8 cellular contexts compared by ENCODE assay signal in the genomic region with DNA sequence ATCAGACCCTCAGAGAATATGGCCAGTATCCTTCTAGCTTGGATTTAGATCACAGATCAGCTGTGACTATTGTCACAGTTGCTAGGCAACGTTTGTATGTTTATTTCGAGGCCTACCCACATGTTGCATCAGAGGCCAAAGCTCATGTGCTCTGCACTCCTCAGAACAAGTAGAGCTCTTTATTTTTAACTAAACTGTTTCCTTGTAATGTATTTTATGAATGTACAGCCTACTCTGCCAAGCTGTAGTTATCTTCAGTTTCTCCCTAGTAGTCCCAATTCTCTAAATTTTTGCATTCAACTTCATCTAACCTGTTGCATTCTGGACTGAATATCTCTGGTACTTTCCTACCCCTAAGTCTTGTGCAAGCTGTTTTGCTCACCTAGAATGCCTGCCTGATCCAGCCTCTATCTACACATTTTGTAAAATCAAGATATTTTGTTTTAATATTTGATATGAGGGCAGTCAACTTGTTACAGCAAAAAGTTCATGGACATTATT. TPM values are rescaled to one million over a fixed set of nuclear protein-coding genes. Genes with fewer than 3 reads are reported as not detected.
DNase-seq lines count a peak whose midpoint lies in the region; ATAC-seq, FAIRE-seq and TF ChIP-seq lines count a peak whose summit lies in the region.

No MANE protein-coding gene starts in this region.

- TF ChIP-seq POLR2A in GM12878 (IDR thresholded peaks at IDR 0.05; ENCODE audit: low read depth, low read length) = no peak

- peak; percentile 70 for ATAC-seq in GM18517 (IDR thresholded peaks at IDR 0.05; ENCODE audit: unreplicated experiment)
- peak; percentile 85 for ATAC-seq in GM12878
- no peak for ATAC-seq in GM19023 (IDR thresholded peaks at IDR 0.05; ENCODE audit: unreplicated experiment)

- SMC1A ChIA-PET in GM12878 (lab: Charles Lee; ENCODE audit: uncharacterized antibody, unreplicated experiment) = interaction anchor here (0.8 to 1.9 kb wide), 10 partner anchors 9 to 101 kb away, joined by 3 to 8 read pairs (median 4); no protein-coding TSS in a partner anchor

- H4K20me1 ChIP-seq in GM12878 (ENCODE audit: control insufficient read depth, insufficient read depth) = no peaks in the 10 kb centered on the region

- H3K9me3 ChIP-seq in GM12878 (replicated peaks; ENCODE audit: control insufficient read depth, insufficient read depth, low read length) = no peaks in the 10 kb centered on the region
- H3K9me3 ChIP-seq in kidney (ENCODE audit: control insufficient read depth in 1 of 2, low read length in 2 of 2) = no peaks in the 10 kb centered on the region
- H3K9me3 ChIP-seq in stomach smooth muscle (ENCODE audit: control insufficient read depth in 2 of 2, low read length in 2 of 2) = no peaks in the 10 kb centered on the region

- no TSS peak for BruUV-seq in GM12878 (replicated peaks; lab: Mats Ljungman, UMichigan)

- TF ChIP-seq CTCF in GM12878 (IDR thresholded peaks at IDR 0.05 in 2 of 3, conservative IDR thresholded peaks at IDR 0.05 in 1 of 3; ENCODE audit: control insufficient read depth in 2 of 3, extremely low read depth in 1 of 3, insufficient read depth in 1 of 3, low read depth in 3 of 3, low read length in 3 of 3) = no peak
- TF ChIP-seq CTCF in kidney (IDR thresholded peaks at IDR 0.05; ENCODE audit: borderline replicate concordance, extremely low read depth, insufficient read depth) = no peak

- no peak overlapping the region for H2AFZ ChIP-seq in GM12878 (ENCODE audit: control insufficient read depth, low read depth, low read length)

- no peak overlapping the region for H3K9ac ChIP-seq in GM12878 (ENCODE audit: control insufficient read depth, insufficient read depth, low read length)
- H3K9ac ChIP-seq in kidney (ENCODE audit: low read length in 2 of 2) = no peak overlapping the region
- H3K9ac ChIP-seq in stomach smooth muscle (ENCODE audit: low read length in 2 of 2) = no peak overlapping the region

- H3K4me3 ChIP-seq in GM12878 (no peak overlapping the region), kidney (ENCODE audit: low read length in 2 of 2) (no peak overlapping the region), stomach smooth muscle (ENCODE audit: low read length in 2 of 2) (no peak overlapping the region)

- no peak overlapping the region for H3K27ac ChIP-seq in GM12878 (ENCODE audit: control insufficient read depth, insufficient read depth)
- peak overlapping the region; percentile 43 to 74 for H3K27ac ChIP-seq in kidney (ENCODE audit: low read depth in 2 of 2, low read length in 2 of 2)
- H3K27ac ChIP-seq in stomach smooth muscle (ENCODE audit: low read length) = peak overlapping the region; percentile 26

- POLR2A ChIA-PET in GM12878 (lab: Charles Lee) = no interaction called here

- intact Hi-C loops in GM12878 (cut with micrococcal nuclease; ENCODE audit: unreplicated experiment) (loop anchor here (10.0 kb wide), 1 partner anchor 370 kb away; no protein-coding TSS in a partner anchor), kidney (cut with DNase I) (no loop called here)

- DNase-seq in AML-193 (lab: John Stamatoyannopoulos, UW) = peak; percentile 30 to 44
- peak; percentile 89 for DNase-seq in NCI-H2029 (lab: John Stamatoyannopoulos, UW)
- DNase-seq in GM12878 (ENCODE audit: low read depth, low spot score) = no peak
- no peak for DNase-seq in kidney
- DNase-seq in GM19240 (ENCODE audit: insufficient read length, low spot score) = no peak

- H3K27me3 ChIP-seq in GM12878 (replicated peaks in 1 of 2; ENCODE audit: control insufficient read depth in 2 of 2, insufficient read depth in 2 of 2, low read length in 1 of 2) (no peaks in the 10 kb centered on the region), stomach smooth muscle (ENCODE audit: control insufficient read depth in 1 of 2, insufficient read depth in 2 of 2, low read length in 2 of 2) (no peaks in the 10 kb centered on the region)

- TF ChIP-seq RAD21 in GM12878 (IDR thresholded peaks at IDR 0.05; ENCODE audit: insufficient read depth, low read depth, low read length) = no peak

- in situ Hi-C loops in GM12878 (cut with MboI) = no loop called here

- H3K79me2 ChIP-seq in GM12878 (ENCODE audit: control insufficient read depth, insufficient read depth, low read length) = no peaks in the 10 kb centered on the region

- FAIRE-seq in GM12878 (lab: Jason Lieb, UNC) (no peak), kidney (lab: Jason Lieb, UNC) (peak; percentile 57)

- TF ChIP-seq EP300 in GM12878 (IDR thresholded peaks at IDR 0.05; ENCODE audit: borderline replicate concordance in 1 of 2, control insufficient read depth in 1 of 2, low read depth in 2 of 2, low read length in 2 of 2) = 0 out of 4 replicates have a peak, but pooled peaks of 1 of the 2 experiments have one; percentile 32

- RAD21 ChIA-PET in GM12878 (lab: Charles Lee; ENCODE audit: unreplicated experiment) = interaction anchor here (0.9 to 1.2 kb wide), 2 partner anchors 9 to 12 kb away, joined by 3 to 4 read pairs; no protein-coding TSS in a partner anchor

- no peak overlapping the region for H3K4me2 ChIP-seq in GM12878 (ENCODE audit: control insufficient read depth, insufficient read depth)

- H3K36me3 ChIP-seq in GM12878 (ENCODE audit: control insufficient read depth in 2 of 2, insufficient read depth in 2 of 2, low read length in 1 of 2) = no peaks in the 10 kb centered on the region
- no peaks in the 10 kb centered on the region for H3K36me3 ChIP-seq in kidney (ENCODE audit: control insufficient read depth in 1 of 2, insufficient read depth in 2 of 2, low read length in 2 of 2)
- no peaks in the 10 kb centered on the region for H3K36me3 ChIP-seq in stomach smooth muscle (ENCODE audit: control insufficient read depth in 2 of 2, insufficient read depth in 2 of 2, low read length in 2 of 2)

- WGBS in GM12878 (ENCODE audit: insufficient coverage, insufficient replicate concordance, low lambda C conversion rate, missing lambda C conversion rate) = 41% methylated on average over 2 of the region's 2 CpGs

- H3K4me1 ChIP-seq in GM12878 (ENCODE audit: control insufficient read depth, insufficient read depth, low read length) = no peaks in the 10 kb centered on the region
- H3K4me1 ChIP-seq in kidney (ENCODE audit: control insufficient read depth in 1 of 2, insufficient read depth in 1 of 2, low read depth in 1 of 2, low read length in 2 of 2) = peaks cover 19 to 20% of the 10 kb centered on the region in 2 donors
- peaks cover 6% of the 10 kb centered on the region for H3K4me1 ChIP-seq in stomach smooth muscle (ENCODE audit: control insufficient read depth, insufficient read depth, low read length)

- CTCF ChIA-PET in GM12878 (lab: Yijun Ruan, JAX) = interaction anchor here (0.6 to 2.8 kb wide), 8 partner anchors 12 to 447 kb away, joined by 3 to 8 read pairs (median 3); no protein-coding TSS in a partner anchor

TF ChIP-seq in GM12878, 131 proteins besides CTCF, POLR2A, EP300 and RAD21 (continues in another document):
- TF ChIP-seq ATF2 (IDR thresholded peaks at IDR 0.05; ENCODE audit: low read length) = no peak
- peak in 1 of 2 experiments; percentile 38; a peak in 1 of 4 replicates for TF ChIP-seq BHLHE40 (IDR thresholded peaks at IDR 0.05; ENCODE audit: borderline replicate concordance in 1 of 2, low read depth in 2 of 2, low read length in 1 of 2)
- no peak for TF ChIP-seq JUND (IDR thresholded peaks at IDR 0.05; ENCODE audit: low read depth, low read length)
- no peak for TF ChIP-seq POLR2AphosphoS2 (IDR thresholded peaks at IDR 0.05; ENCODE audit: low read depth, low read length)
- no peak for TF ChIP-seq WRNIP1 (IDR thresholded peaks at IDR 0.05; ENCODE audit: borderline replicate concordance, low read depth, low read length)
- TF ChIP-seq RAD51 (IDR thresholded peaks at IDR 0.05) = no peak; the same call in 1 of the 2 replicates
- TF ChIP-seq CREM (IDR thresholded peaks at IDR 0.05; ENCODE audit: low read depth) = no peak
- no peak for TF ChIP-seq ZNF384 (IDR thresholded peaks at IDR 0.05; ENCODE audit: borderline replicate concordance, low read depth, low read length)

RNA-seq across cellular contexts. Expression of gene CAST, which starts 52.8 kb away (rescaled TPM):
- 167 and 177 TPM in 2 replicates for total RNA-seq in GM12878 (2013; cell fraction: nucleolus; rRNA removed)
- 47.7 and 57.0 TPM in 2 replicates for total RNA-seq in GM12878 (2014; rRNA removed)
- total RNA-seq in GM12878 (2014; rRNA removed; fragmentation: Illumina TruSeq; extraction: Trizol) = 112 and 113 TPM in 2 replicates
- 116 and 122 TPM in 2 replicates for total RNA-seq in GM12878 (2021)
- 30.2 TPM for polyA plus RNA-seq in GM12878 (2011; ENCODE audit: low read depth)
- polyA plus RNA-seq in GM12878 (2011; rRNA removed) = 47.5 and 60.9 TPM in 2 replicates
- polyA plus RNA-seq in GM12878 (2011; cell fraction: cytosol; rRNA removed) = 23.8 and 28.7 TPM in 2 replicates
- 55.4 and 59.6 TPM in 2 replicates for polyA plus RNA-seq in GM12878 (2011; cell fraction: nucleus; rRNA removed)
- polyA plus RNA-seq in GM12878 (2012) = 37.7 and 51.5 TPM in 2 replicates
- polyA plus RNA-seq in GM12878 (2014; fragmentation: Illumina TruSeq; extraction: Trizol) = 138 and 140 TPM in 2 replicates
- 10 to 100 TPM; 31.7 to 40.8 TPM for polyA plus RNA-seq in GM12878 (2014; fragmentation: Nextera tagmentation; extraction: Ambion mirVana)
- 47.4 and 55.1 TPM in 2 replicates for polyA plus RNA-seq in GM12878 (2014; rRNA removed)
- polyA plus RNA-seq in GM12878 (2016; fragmentation: Nextera tagmentation; extraction: Ambion mirVana) = 10 to 100 TPM; 82.0 to 94.8 TPM
- polyA minus RNA-seq in GM12878 (2011; rRNA and poly(A)+ RNA removed) = 28.5 and 37.1 TPM in 2 replicates
- polyA minus RNA-seq in GM12878 (2011; cell fraction: cytosol; rRNA and poly(A)+ RNA removed) = 24.3 and 25.9 TPM in 2 replicates
- polyA minus RNA-seq in GM12878 (2011; cell fraction: nucleus; rRNA and poly(A)+ RNA removed) = 53.8 and 74.5 TPM in 2 replicates
- total RNA-seq in kidney = 282 TPM
- 83.2 TPM for polyA plus RNA-seq in kidney (ENCODE audit: insufficient read depth, low read depth, low replicate concordance)

Comparison
In these comparisons a context has a peak if more than half of its experiments do, and no peak if none do; other contexts are left out.
1. DNase-seq: peak in AML-193 (2 of 2) and NCI-H2029 (single experiment); none in GM12878 (single experiment), kidney (single experiment) and GM19240 (single experiment).